6 cellular contexts compared by ENCODE assay signal in the genomic region with DNA sequence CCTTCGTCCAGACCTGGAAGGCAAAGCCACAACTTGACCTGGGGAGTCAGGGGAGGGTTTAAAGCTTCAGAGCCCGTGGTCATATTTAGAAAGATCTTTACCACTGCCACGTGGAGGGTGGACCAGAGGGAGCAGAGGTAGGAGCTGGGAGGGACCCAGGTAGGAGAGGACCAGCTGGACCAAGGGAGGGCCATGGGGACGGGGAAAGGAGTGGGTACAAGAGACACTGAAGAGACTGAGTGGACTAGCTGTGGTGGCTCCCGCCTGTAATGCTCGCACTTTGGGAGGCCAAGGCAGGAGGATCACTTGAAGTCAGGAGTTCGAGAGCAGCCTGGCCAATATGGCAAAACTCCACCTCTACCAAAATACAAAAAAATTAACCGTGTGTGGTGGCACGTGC. TPM values are rescaled to one million over a fixed set of nuclear protein-coding genes. Genes with fewer than 3 reads are reported as not detected.
DNase-seq lines count a peak whose midpoint lies in the region; ATAC-seq and TF ChIP-seq lines count a peak whose summit lies in the region.
"Not testable (repeated sequence)": the region's sequence is repeated elsewhere in the genome, so short reads cannot be mapped to it uniquely, and the experiment has no call there.
"Had no signal": no experiment of that assay in that cellular context is flagged by ENCODE, and none has a peak within 500 bp of the region (broad histone marks: within the 10 kb centered on the region; RNA-seq: fewer than 3 reads in every experiment).

No MANE protein-coding gene starts in this region.

- not testable (repeated sequence) for H3K9me3 Mint-ChIP-seq in activated T-cell treated with anti-CD3 and anti-CD28 coated beads, Interleukin-2, amount 50 U/mL, for 24 hours

- H3K27ac ChIP-seq in right cardiac atrium (ENCODE audit: low read length); spleen: not testable (repeated sequence)

- not testable (repeated sequence) for H3K27ac Mint-ChIP-seq in activated T-cell treated with anti-CD3 and anti-CD28 coated beads, Interleukin-2, amount 50 U/mL, for 24 hours

- peak; percentile 23 for DNase-seq in activated T-cell treated with anti-CD3 and anti-CD28 coated beads, Interleukin-2, amount 50 U/mL, for 24 hours
- DNase-seq in cardiac septum (ENCODE audit: low spot score) = peak; percentile 69
- not testable (repeated sequence) for DNase-seq in right cardiac atrium
- DNase-seq in mesenteric fat pad (ENCODE audit: low spot score) = peak; percentile 76
- peak; percentile 61 for DNase-seq in spleen

- H3K4me1 ChIP-seq in right cardiac atrium (ENCODE audit: control insufficient read depth, insufficient read depth, low read length); spleen: not testable (repeated sequence)

- not testable (repeated sequence) for H3K36me3 ChIP-seq in spleen

- H3K9me3 ChIP-seq in right cardiac atrium (ENCODE audit: control insufficient read depth, low read length); spleen: not testable (repeated sequence)

- not testable (repeated sequence) for H3K4me1 Mint-ChIP-seq in activated T-cell treated with anti-CD3 and anti-CD28 coated beads, Interleukin-2, amount 50 U/mL, for 24 hours (ENCODE audit: low read depth)

- intact Hi-C loops in cardiac septum (cut with DNase I); right cardiac atrium (cut with DNase I); spleen (cut with DNase I; ENCODE audit: low total_unique reads): not testable (repeated sequence)

- not testable (repeated sequence) for TF ChIP-seq POLR2A in spleen (IDR thresholded peaks at IDR 0.05)

- 76% methylated on average over 3 of the region's 9 CpGs for WGBS in right cardiac atrium
- WGBS in spleen, 5 donors = 74 to 92% (median 78%) methylated on average over 3 to 6 of the region's 9 CpGs

- H3K36me3 Mint-ChIP-seq in activated T-cell treated with anti-CD3 and anti-CD28 coated beads, Interleukin-2, amount 50 U/mL, for 24 hours (ENCODE audit: low read depth) = not testable (repeated sequence)

- not testable (repeated sequence) for H3K4me3 ChIP-seq in right cardiac atrium (ENCODE audit: low read length); spleen

- ATAC-seq in right cardiac atrium = peak; percentile 16 to 37

- not testable (repeated sequence) for H3K27me3 ChIP-seq in right cardiac atrium (ENCODE audit: control insufficient read depth, insufficient read depth); spleen (replicated peaks in 1 of 7)

- H3K4me3 Mint-ChIP-seq in activated T-cell treated with anti-CD3 and anti-CD28 coated beads, Interleukin-2, amount 50 U/mL, for 24 hours = not testable (repeated sequence)

- not testable (repeated sequence) for H3K27me3 Mint-ChIP-seq in activated T-cell treated with anti-CD3 and anti-CD28 coated beads, Interleukin-2, amount 50 U/mL, for 24 hours

- TF ChIP-seq CTCF in spleen (IDR thresholded peaks at IDR 0.05 in 8 of 11, conservative IDR thresholded peaks at IDR 0.05 in 3 of 11) = not testable (repeated sequence)

RNA-seq across cellular contexts. Expression of a gene that starts 38.5 kb away (rescaled TPM):
- total RNA-seq in cardiac septum (64.8 TPM), right cardiac atrium (10 to 100 TPM; 68.6 to 83.7 (median 80.9) TPM), mesenteric fat pad (121 TPM), spleen (100 to 1,000 TPM; 126 to 212 (median 174) TPM)
- polyA plus RNA-seq in right cardiac atrium (63.6 TPM), spleen (100 to 1,000 TPM; 298 to 403 (median 348) TPM)

RNA-seq across cellular contexts. Expression of a gene that starts 49.7 kb away (rescaled TPM):
- total RNA-seq in cardiac septum (14.2 TPM), right cardiac atrium (100 to 1,000 TPM in 1 of 4 donors, 10 to 100 TPM in 2, 1 to 10 TPM in 1; 8.8 to 112 (median 22.3) TPM), mesenteric fat pad (108 TPM), spleen (10 to 100 TPM in 3 of 7 donors, 1 to 10 TPM in 4; 4.3 to 18.9 (median 9.0) TPM)
- polyA plus RNA-seq in right cardiac atrium (2.1 TPM), spleen (1 to 10 TPM in 2 of 3 donors, under 1 TPM in 1; 0.91 to 1.8 (median 1.2) TPM)
- total RNA-seq: A172 had no signal

RNA-seq across cellular contexts. Expression of a gene that starts 50.8 kb away (rescaled TPM):
- total RNA-seq in cardiac septum (31.2 TPM), right cardiac atrium (10 to 100 TPM in 3 of 4 donors, 1 to 10 TPM in 1; 7.7 to 17.6 (median 14.8) TPM), mesenteric fat pad (8.8 TPM), spleen (10 to 100 TPM; 15.1 to 32.7 (median 18.8) TPM)
- polyA plus RNA-seq in right cardiac atrium (14.7 TPM), spleen (10 to 100 TPM; 11.2 to 19.8 (median 13.6) TPM)
